ENCODE assay signal across 19 cellular contexts in genomic region chr15:78107471-78107870, GRCh38. TPM values are rescaled to one million over a fixed set of nuclear protein-coding genes. Genes with fewer than 3 reads are reported as not detected.
DNase-seq lines count a peak whose midpoint lies in the region; ATAC-seq and TF ChIP-seq lines count a peak whose summit lies in the region.
"Had no signal": no experiment of that assay in that cellular context is flagged by ENCODE, and none has a peak within 500 bp of the region (broad histone marks: within the 10 kb centered on the region; RNA-seq: fewer than 3 reads in every experiment).

No MANE protein-coding gene starts in this region.

- no peak overlapping the region for H3K27ac ChIP-seq in CD4-positive, alpha-beta memory T cell (ENCODE audit: low read depth, low read length)
- H3K27ac ChIP-seq in VCaP (peak overlapping the region; percentile 24; the same call in 1 of the 2 replicates), sigmoid colon (no peak overlapping the region)
- H3K27ac ChIP-seq: GM23248, KMS-11 had no signal

- TF ChIP-seq CTCF in VCaP (conservative IDR thresholded peaks at IDR 0.05) (no peak), sigmoid colon (IDR thresholded peaks at IDR 0.05) (no peak)

- no peaks in the 10 kb centered on the region for H3K9me3 ChIP-seq in CD4-positive, alpha-beta memory T cell (ENCODE audit: control insufficient read depth in 1 of 2, low read length in 2 of 2)
- no peaks in the 10 kb centered on the region for H3K9me3 ChIP-seq in sigmoid colon
- H3K9me3 ChIP-seq: BE2C, Caco-2, HAP-1 had no signal

- no peaks in the 10 kb centered on the region for H3K27me3 ChIP-seq in CD4-positive, alpha-beta memory T cell (ENCODE audit: insufficient read depth, low read length)
- H3K27me3 ChIP-seq in sigmoid colon: no peaks in the 10 kb centered on the region
- H3K27me3 ChIP-seq: BE2C had no signal

- peaks cover 44% of the 10 kb centered on the region for H3K4me1 ChIP-seq in CD4-positive, alpha-beta memory T cell (ENCODE audit: insufficient read depth, low read length)
- H3K4me1 ChIP-seq in sigmoid colon: no peaks in the 10 kb centered on the region
- H3K4me1 ChIP-seq: BE2C, Caco-2, HAP-1 had no signal

- no peaks in the 10 kb centered on the region for H3K36me3 ChIP-seq in CD4-positive, alpha-beta memory T cell (ENCODE audit: insufficient read depth, low read length)
- H3K36me3 ChIP-seq in sigmoid colon: no peaks in the 10 kb centered on the region
- H3K36me3 ChIP-seq: BE2C, HAP-1 had no signal

- WGBS in sigmoid colon, 2 donors: 87 to 94% methylated on average over 8 of the region's 8 CpGs

- POLR2A ChIA-PET in CD4-positive, alpha-beta memory T cell (lab: Charles Lee; ENCODE audit: partially characterized antibody): interaction anchor here (0.8 to 2.1 kb wide), 6 partner anchors 39 to 141 kb away, joined by 3 to 21 read pairs (median 8); no protein-coding TSS in a partner anchor

- no peak for DNase-seq in activated CD8-positive, alpha-beta memory T cell treated with anti-CD3 and anti-CD28 coated beads, Interleukin-2, amount 10 ng/mL, durations not matched to agents 7 days and 5 days
- DNase-seq in activated CD8-positive, alpha-beta memory T cell treated with anti-CD3 and anti-CD28 coated beads, Interleukin-2, amount 50 U/mL, for 4 hours: no peak
- no peak for DNase-seq in CD4-positive, alpha-beta memory T cell
- peak; percentile 39 for DNase-seq in sigmoid colon
- DNase-seq in activated naive CD4-positive, alpha-beta T cell treated with anti-CD3 and anti-CD28 coated beads, Interleukin-2, amount 50 U/mL, for 16 hours: no peak
- no peak for DNase-seq in Kasumi-1 (lab: John Stamatoyannopoulos, UW)
- DNase-seq: BE2C, Caco-2, GDM1, GM23248, NCI-H1436, NCI-H2029, PC-3, RPMI8226 had no signal

- no peak for ATAC-seq in activated CD8-positive, alpha-beta memory T cell treated with anti-CD3 and anti-CD28 coated beads, Interleukin-2, amount 10 ng/mL, durations not matched to agents 7 days and 5 days

- no peak for TF ChIP-seq EP300 in sigmoid colon (IDR thresholded peaks at IDR 0.05)

- no peaks in the 10 kb centered on the region for H3K36me3 Mint-ChIP-seq in activated CD8-positive, alpha-beta memory T cell treated with anti-CD3 and anti-CD28 coated beads, Interleukin-2, amount 10 ng/mL, durations not matched to agents 7 days and 5 days
- no peaks in the 10 kb centered on the region for H3K36me3 Mint-ChIP-seq in CD4-positive, alpha-beta memory T cell
- H3K36me3 Mint-ChIP-seq: CD4-positive, CD25-positive, alpha-beta regulatory T cell had no signal

- peak overlapping the region; percentile 15 for H3K27ac Mint-ChIP-seq in activated CD8-positive, alpha-beta memory T cell treated with anti-CD3 and anti-CD28 coated beads, Interleukin-2, amount 10 ng/mL, durations not matched to agents 7 days and 5 days
- H3K27ac Mint-ChIP-seq in CD4-positive, alpha-beta memory T cell: peak overlapping the region in 4 of 7 donors; percentile 24 to 63 (median 46)
- H3K27ac Mint-ChIP-seq: CD4-positive, CD25-positive, alpha-beta regulatory T cell had no signal

- no peaks in the 10 kb centered on the region for H3K9me3 Mint-ChIP-seq in activated CD8-positive, alpha-beta memory T cell treated with anti-CD3 and anti-CD28 coated beads, Interleukin-2, amount 10 ng/mL, durations not matched to agents 7 days and 5 days (ENCODE audit: low read depth)
- H3K9me3 Mint-ChIP-seq in CD4-positive, alpha-beta memory T cell: no peaks in the 10 kb centered on the region
- H3K9me3 Mint-ChIP-seq: CD4-positive, CD25-positive, alpha-beta regulatory T cell had no signal

- peaks cover 62% of the 10 kb centered on the region for H3K4me1 Mint-ChIP-seq in activated CD8-positive, alpha-beta memory T cell treated with anti-CD3 and anti-CD28 coated beads, Interleukin-2, amount 10 ng/mL, durations not matched to agents 7 days and 5 days
- peaks cover 28 to 51% (median 37%) of the 10 kb centered on the region in 4 donors for H3K4me1 Mint-ChIP-seq in CD4-positive, alpha-beta memory T cell

- no peaks in the 10 kb centered on the region for H3K27me3 Mint-ChIP-seq in activated CD8-positive, alpha-beta memory T cell treated with anti-CD3 and anti-CD28 coated beads, Interleukin-2, amount 10 ng/mL, durations not matched to agents 7 days and 5 days
- H3K27me3 Mint-ChIP-seq in CD4-positive, alpha-beta memory T cell: no peaks in the 10 kb centered on the region

- CTCF ChIA-PET in activated CD8-positive, alpha-beta memory T cell treated with anti-CD3 and anti-CD28 coated beads, Interleukin-2, amount 10 ng/mL, durations not matched to agents 7 days and 5 days (lab: Charles Lee): interaction anchor here (0.7 to 14.6 kb wide), 23 partner anchors 15 to 173 kb away, joined by 3 to 251 read pairs (median 12); partner anchors contain the start of genes CIB2, SH2D7 and TBC1D2B
- CTCF ChIA-PET in CD4-positive, alpha-beta memory T cell (lab: Charles Lee; ENCODE audit: partially characterized antibody): interaction anchor here (0.8 to 12.8 kb wide), 35 partner anchors 10 to 160 kb away, joined by 3 to 236 read pairs (median 7); partner anchors contain the start of genes CIB2 and TBC1D2B

- no peak overlapping the region for H3K4me3 Mint-ChIP-seq in activated CD8-positive, alpha-beta memory T cell treated with anti-CD3 and anti-CD28 coated beads, Interleukin-2, amount 10 ng/mL, durations not matched to agents 7 days and 5 days
- no peak overlapping the region for H3K4me3 Mint-ChIP-seq in CD4-positive, alpha-beta memory T cell

- H3K4me3 ChIP-seq in CD4-positive, alpha-beta memory T cell (ENCODE audit: low read length in 2 of 2): no peak overlapping the region
- H3K4me3 ChIP-seq in sigmoid colon: no peak overlapping the region
- H3K4me3 ChIP-seq: GM23248, HAP-1 had no signal

- intact Hi-C loops in CD4-positive, alpha-beta memory T cell (cut with micrococcal nuclease): loop anchor here (5.0 kb wide), 1 partner anchor 195 kb away; no protein-coding TSS in a partner anchor
- intact Hi-C loops in sigmoid colon (cut with DNase I): no loop called here

- no peak for TF ChIP-seq POLR2A in sigmoid colon (IDR thresholded peaks at IDR 0.05)

RNA-seq across cellular contexts. Expression of gene SH2D7, which starts 15.1 kb away (rescaled TPM):
- under 1 TPM; 0.26 to 0.28 TPM for total RNA-seq in activated CD8-positive, alpha-beta memory T cell treated with anti-CD3 and anti-CD28 coated beads, Interleukin-2, amount 10 ng/mL, durations not matched to agents 7 days and 5 days
- not detected for total RNA-seq in CD4-positive, alpha-beta memory T cell
- not detected for polyA plus RNA-seq in CD4-positive, alpha-beta memory T cell
- not detected for total RNA-seq in sigmoid colon
- polyA plus RNA-seq in sigmoid colon: 1 to 10 TPM in 2 of 3 donors, under 1 TPM in 1; 0.69 to 3.0 (median 2.5) TPM
- total RNA-seq: Caco-2; CD4-positive, CD25-positive, alpha-beta regulatory T cell; GM23248; M059J; PC-3 had no signal
- polyA plus RNA-seq: GM23248 had no signal

RNA-seq across cellular contexts. Expression of gene CIB2, which starts 23.8 kb away (rescaled TPM):
- 1 to 10 TPM in 1 of 2 experiments, under 1 TPM in 1; 0.94 to 1.2 TPM for total RNA-seq in activated CD8-positive, alpha-beta memory T cell treated with anti-CD3 and anti-CD28 coated beads, Interleukin-2, amount 10 ng/mL, durations not matched to agents 7 days and 5 days
- total RNA-seq in CD4-positive, alpha-beta memory T cell: 1 to 10 TPM; 1.0 to 1.7 TPM
- polyA plus RNA-seq in CD4-positive, alpha-beta memory T cell: 1 to 10 TPM in 1 of 2 donors, under 1 TPM in 1; 0.56 to 2.2 TPM
- 10 to 100 TPM in 3 of 4 donors, 1 to 10 TPM in 1; 3.5 to 11.7 (median 10.4) TPM for total RNA-seq in sigmoid colon
- polyA plus RNA-seq in sigmoid colon: 10 to 100 TPM in 2 of 3 donors, 1 to 10 TPM in 1; 7.1 to 41.4 (median 16.9) TPM

RNA-seq across cellular contexts. Expression of gene TBC1D2B, which starts 30.0 kb away (rescaled TPM):
- total RNA-seq in activated CD8-positive, alpha-beta memory T cell treated with anti-CD3 and anti-CD28 coated beads, Interleukin-2, amount 10 ng/mL, durations not matched to agents 7 days and 5 days: 100 to 1,000 TPM; 118 to 135 TPM
- 100 to 1,000 TPM in 1 of 2 experiments, 10 to 100 TPM in 1; 98.1 to 114 TPM for total RNA-seq in CD4-positive, alpha-beta memory T cell
- 10 to 100 TPM in 1 of 2 donors, 1 to 10 TPM in 1; 5.6 to 35.4 TPM for polyA plus RNA-seq in CD4-positive, alpha-beta memory T cell
- 10 to 100 TPM; 25.3 to 47.1 (median 37.6) TPM for total RNA-seq in sigmoid colon
- polyA plus RNA-seq in sigmoid colon: 10 to 100 TPM in 2 of 3 donors, 1 to 10 TPM in 1; 7.6 to 30.3 (median 13.2) TPM

RNA-seq across cellular contexts. Expression of gene IDH3A, which starts 41.7 kb away (rescaled TPM):
- total RNA-seq in activated CD8-positive, alpha-beta memory T cell treated with anti-CD3 and anti-CD28 coated beads, Interleukin-2, amount 10 ng/mL, durations not matched to agents 7 days and 5 days: 100 to 1,000 TPM in 1 of 2 experiments, 10 to 100 TPM in 1; 97.9 to 105 TPM
- total RNA-seq in CD4-positive, alpha-beta memory T cell: 10 to 100 TPM; 45.1 to 46.8 TPM
- 10 to 100 TPM; 39.7 to 69.1 TPM for polyA plus RNA-seq in CD4-positive, alpha-beta memory T cell
- 100 to 1,000 TPM in 1 of 4 donors, 10 to 100 TPM in 3; 74.9 to 106 (median 93.9) TPM for total RNA-seq in sigmoid colon
- 10 to 100 TPM; 78.1 to 85.1 (median 79.5) TPM for polyA plus RNA-seq in sigmoid colon
